8 cellular contexts compared by ENCODE assay signal in genomic region chr22:50293441-50294318, GRCh38. TPM values are rescaled to one million over a fixed set of nuclear protein-coding genes. Genes with fewer than 3 reads are reported as not detected.
DNase-seq lines count a peak whose midpoint lies in the region; ATAC-seq and TF ChIP-seq lines count a peak whose summit lies in the region.

No MANE protein-coding gene starts in this region.

- TF ChIP-seq CTCF in lower lobe of right lung (IDR thresholded peaks at IDR 0.05): no peak

- H3K4me1 Mint-ChIP-seq in dendritic cell treated with granulocyte-macrophage colony-stimulating factor and Interleukin-4, amounts not matched to agents 40 ng/mL and 50 ng/mL, for 4 days (ENCODE audit: low read depth): peaks cover 82% of the 10 kb centered on the region
- peaks cover 0 to 4% (median 4%) of the 10 kb centered on the region in 4 donors for H3K4me1 Mint-ChIP-seq in CD4-positive, alpha-beta memory T cell

- H3K36me3 ChIP-seq in lower lobe of right lung: peaks cover 29% of the 10 kb centered on the region
- H3K36me3 ChIP-seq in urinary bladder (ENCODE audit: insufficient read depth): peaks cover 3% of the 10 kb centered on the region
- no peaks in the 10 kb centered on the region for H3K36me3 ChIP-seq in CD4-positive, alpha-beta memory T cell (ENCODE audit: insufficient read depth, low read length)

- H3K9me3 Mint-ChIP-seq in dendritic cell treated with granulocyte-macrophage colony-stimulating factor and Interleukin-4, amounts not matched to agents 40 ng/mL and 50 ng/mL, for 4 days: no peaks in the 10 kb centered on the region
- H3K9me3 Mint-ChIP-seq in CD4-positive, alpha-beta memory T cell: no peaks in the 10 kb centered on the region

- H3K27me3 Mint-ChIP-seq in dendritic cell treated with granulocyte-macrophage colony-stimulating factor and Interleukin-4, amounts not matched to agents 40 ng/mL and 50 ng/mL, for 4 days: no peaks in the 10 kb centered on the region
- peaks cover 12 to 16% of the 10 kb centered on the region in 2 donors for H3K27me3 Mint-ChIP-seq in CD4-positive, alpha-beta memory T cell

- H3K4me1 ChIP-seq in lower lobe of right lung (peaks cover 78% of the 10 kb centered on the region), urinary bladder (ENCODE audit: insufficient read depth) (no peaks in the 10 kb centered on the region)
- H3K4me1 ChIP-seq in CD4-positive, alpha-beta memory T cell (ENCODE audit: insufficient read depth, low read length): no peaks in the 10 kb centered on the region

- no peaks in the 10 kb centered on the region for H3K27me3 ChIP-seq in lower lobe of right lung (ENCODE audit: low read depth)
- peaks cover 5% of the 10 kb centered on the region for H3K27me3 ChIP-seq in CD4-positive, alpha-beta memory T cell (ENCODE audit: insufficient read depth, low read length)

- POLR2A ChIA-PET in CD4-positive, alpha-beta memory T cell (lab: Charles Lee; ENCODE audit: partially characterized antibody): no interaction called here

- H3K4me3 Mint-ChIP-seq in dendritic cell treated with granulocyte-macrophage colony-stimulating factor and Interleukin-4, amounts not matched to agents 40 ng/mL and 50 ng/mL, for 4 days: peak overlapping the region; percentile 44
- no peak overlapping the region for H3K4me3 Mint-ChIP-seq in CD4-positive, alpha-beta memory T cell

- H3K9me3 ChIP-seq in lower lobe of right lung: no peaks in the 10 kb centered on the region
- H3K9me3 ChIP-seq in CD4-positive, alpha-beta memory T cell (ENCODE audit: control insufficient read depth in 1 of 2, low read length in 2 of 2): no peaks in the 10 kb centered on the region

- intact Hi-C loops in dendritic cell treated with granulocyte-macrophage colony-stimulating factor and Interleukin-4, amounts not matched to agents 40 ng/mL and 50 ng/mL, for 4 days (cut with micrococcal nuclease): loop anchor here (5.0 kb wide), 1 partner anchor 34 kb away; the partner anchor contains the start of gene DENND6B
- intact Hi-C loops in lower lobe of right lung (cut with DNase I): no loop called here
- intact Hi-C loops in CD4-positive, alpha-beta memory T cell (cut with micrococcal nuclease): no loop called here

- peak overlapping the region; percentile 20 for H3K27ac Mint-ChIP-seq in dendritic cell treated with granulocyte-macrophage colony-stimulating factor and Interleukin-4, amounts not matched to agents 40 ng/mL and 50 ng/mL, for 4 days
- no peak overlapping the region for H3K27ac Mint-ChIP-seq in CD4-positive, alpha-beta memory T cell

- peak overlapping the region; percentile 46 for H3K4me3 ChIP-seq in lower lobe of right lung
- peak overlapping the region; percentile 5 for H3K4me3 ChIP-seq in urinary bladder (ENCODE audit: low read depth, low read length)
- H3K4me3 ChIP-seq in CD4-positive, alpha-beta memory T cell (ENCODE audit: low read length in 2 of 2): no peak overlapping the region

- peak; percentile 89 to 91 for ATAC-seq in lower lobe of right lung
- no peak for ATAC-seq in HG02642 (IDR thresholded peaks at IDR 0.05; ENCODE audit: poor library complexity, unreplicated experiment)

- peak overlapping the region; percentile 92 for H3K27ac ChIP-seq in lower lobe of right lung
- peak overlapping the region; percentile 76 for H3K27ac ChIP-seq in urinary bladder (ENCODE audit: low read depth)
- no peak overlapping the region for H3K27ac ChIP-seq in CD4-positive, alpha-beta memory T cell (ENCODE audit: low read depth, low read length)

- WGBS in urinary bladder: 17% methylated on average over 42 of the region's 42 CpGs

- DNase-seq in Ammon's horn (ENCODE audit: low spot score): peak; percentile 61
- peak; percentile 52 for DNase-seq in LoVo (ENCODE audit: low spot score)
- DNase-seq in lower lobe of right lung: peak; percentile 88
- no peak for DNase-seq in activated gamma-delta T cell (lab: John Stamatoyannopoulos, UW)
- DNase-seq in CD4-positive, alpha-beta memory T cell: no peak

- CTCF ChIA-PET in CD4-positive, alpha-beta memory T cell (lab: Charles Lee; ENCODE audit: partially characterized antibody): no interaction called here

- peaks cover 95% of the 10 kb centered on the region for H3K36me3 Mint-ChIP-seq in dendritic cell treated with granulocyte-macrophage colony-stimulating factor and Interleukin-4, amounts not matched to agents 40 ng/mL and 50 ng/mL, for 4 days (ENCODE audit: low read depth)
- H3K36me3 Mint-ChIP-seq in CD4-positive, alpha-beta memory T cell: no peaks in the 10 kb centered on the region

RNA-seq across cellular contexts. Expression of gene PLXNB2, which starts 13.8 kb away (rescaled TPM):
- total RNA-seq in lower lobe of right lung: 256 TPM
- 61.7 TPM for total RNA-seq in urinary bladder
- 106 TPM for polyA plus RNA-seq in urinary bladder
- 1 to 10 TPM; 2.8 to 4.6 TPM for total RNA-seq in CD4-positive, alpha-beta memory T cell
- under 1 TPM in 1 of 2 donors, not detected in 1; 0.40 TPM for polyA plus RNA-seq in CD4-positive, alpha-beta memory T cell

RNA-seq across cellular contexts. Expression of gene MAPK11, which starts 23.5 kb away (rescaled TPM):
- total RNA-seq in lower lobe of right lung (13.1 TPM), urinary bladder (4.1 TPM)
- 13.6 TPM for polyA plus RNA-seq in urinary bladder
- total RNA-seq in CD4-positive, alpha-beta memory T cell: 1 to 10 TPM; 1.6 to 1.7 TPM
- under 1 TPM; 0.10 to 0.54 TPM for polyA plus RNA-seq in CD4-positive, alpha-beta memory T cell

RNA-seq across cellular contexts. Expression of gene MAPK12, which starts 32.2 kb away (rescaled TPM):
- total RNA-seq in lower lobe of right lung (11.9 TPM), urinary bladder (9.3 TPM)
- 21.3 TPM for polyA plus RNA-seq in urinary bladder
- 1 to 10 TPM; 2.9 TPM for total RNA-seq in CD4-positive, alpha-beta memory T cell
- polyA plus RNA-seq in CD4-positive, alpha-beta memory T cell: under 1 TPM in 1 of 2 donors, not detected in 1; 0.05 TPM

RNA-seq across cellular contexts. Expression of gene DENND6B, which starts 33.1 kb away (rescaled TPM):
- total RNA-seq in lower lobe of right lung (14.4 TPM), urinary bladder (4.1 TPM)
- 4.6 TPM for polyA plus RNA-seq in urinary bladder
- 1 to 10 TPM; 1.5 to 2.4 TPM for total RNA-seq in CD4-positive, alpha-beta memory T cell
- under 1 TPM; 0.22 to 0.36 TPM for polyA plus RNA-seq in CD4-positive, alpha-beta memory T cell

RNA-seq across cellular contexts. Expression of gene HDAC10, which starts 42.6 kb away (rescaled TPM):
- total RNA-seq in lower lobe of right lung (47.9 TPM), urinary bladder (20.0 TPM)
- 32.4 TPM for polyA plus RNA-seq in urinary bladder
- 100 to 1,000 TPM; 141 to 151 TPM for total RNA-seq in CD4-positive, alpha-beta memory T cell
- polyA plus RNA-seq in CD4-positive, alpha-beta memory T cell: 1 to 10 TPM; 3.8 to 6.8 TPM

Comparison
In these comparisons a context has a peak if more than half of its experiments do, and no peak if none do; other contexts are left out.
1. DNase-seq: peak in Ammon's horn (single experiment), LoVo (single experiment) and lower lobe of right lung (single experiment); none in activated gamma-delta T cell (single experiment) and CD4-positive, alpha-beta memory T cell (0 of 5).
2. H3K4me3 ChIP-seq: peak in lower lobe of right lung (single experiment) and urinary bladder (single experiment); none in CD4-positive, alpha-beta memory T cell (0 of 2).
3. RNA of gene PLXNB2, which starts 13.8 kb away (total RNA-seq): 256 TPM in lower lobe of right lung (single experiment) and 61.7 TPM in urinary bladder (single experiment); 2.8 to 4.6 TPM in CD4-positive, alpha-beta memory T cell; every median in the first group is over 10 times any median in the second.